8 cellular contexts compared by ENCODE assay signal in the genomic region with DNA sequence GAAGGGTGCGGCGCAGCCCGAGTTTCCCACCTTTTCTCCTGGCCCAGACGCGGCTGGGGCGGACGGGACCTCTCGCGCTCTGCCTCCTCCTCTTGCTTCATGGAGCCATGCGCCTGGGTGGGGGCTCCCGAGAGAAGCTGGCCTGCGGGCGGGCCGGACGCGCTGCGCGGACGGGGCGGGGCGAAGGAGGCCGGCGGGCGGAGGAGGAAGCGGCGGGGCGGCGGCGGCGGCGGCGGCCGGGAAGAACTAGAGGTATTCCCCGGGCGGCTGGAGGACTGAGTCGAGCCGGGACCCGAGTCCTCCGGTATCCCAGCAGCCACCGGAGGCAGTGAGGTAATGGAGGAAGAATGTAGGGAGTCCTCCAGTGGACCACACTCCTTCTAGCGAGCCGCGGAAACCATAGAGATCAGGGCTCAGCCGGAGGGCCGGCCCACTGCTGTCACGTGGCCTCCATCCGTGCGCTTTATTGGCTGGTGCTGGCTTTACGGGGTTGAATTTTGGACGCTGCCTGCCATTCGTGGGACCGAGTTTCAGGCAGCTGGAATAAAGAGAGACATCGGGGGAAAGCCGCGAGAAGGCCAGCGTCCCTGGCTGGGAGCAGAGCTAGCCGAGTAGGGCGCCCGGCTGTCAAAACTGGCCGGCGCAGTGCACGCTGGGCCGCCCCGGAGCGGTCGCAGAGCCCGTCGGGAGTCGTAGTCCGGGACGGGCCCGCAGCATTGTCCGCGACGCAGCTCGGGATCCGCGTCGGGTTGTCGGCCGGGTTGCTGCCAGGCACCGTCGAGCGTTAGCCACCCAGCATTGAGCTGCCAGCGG. TPM values are rescaled to one million over a fixed set of nuclear protein-coding genes. Genes with fewer than 3 reads are reported as not detected.
DNase-seq lines count a peak whose midpoint lies in the region; ATAC-seq, FAIRE-seq and TF ChIP-seq lines count a peak whose summit lies in the region.
"Not testable (repeated sequence)": the region's sequence is repeated elsewhere in the genome, so short reads cannot be mapped to it uniquely, and the experiment has no call there.

AMMECR1L (minus strand) TSS at position 177 of the 813 bp plus-strand sequence. CDS start 11,722 bp downstream, outside the sequence.

- TF ChIP-seq CTCF in AG04449 (IDR thresholded peaks at IDR 0.05; ENCODE audit: insufficient read depth, low read length, missing control alignments); choroid plexus epithelial cell (conservative IDR thresholded peaks at IDR 0.05; ENCODE audit: low read depth, low read length); keratinocyte (optimal IDR thresholded peaks at IDR 0.05 in 1 of 3, IDR thresholded peaks at IDR 0.05 in 1 of 3, conservative IDR thresholded peaks at IDR 0.05 in 1 of 3; ENCODE audit: extremely low read depth in 1 of 3, insufficient read depth in 2 of 3, low read length in 3 of 3); spleen (IDR thresholded peaks at IDR 0.05 in 8 of 11, conservative IDR thresholded peaks at IDR 0.05 in 3 of 11): not testable (repeated sequence)

- intact Hi-C loops in activated CD4-positive, alpha-beta T cell treated with anti-CD3 and anti-CD28 coated beads, Interleukin-2, amount 10 ng/mL, durations not matched to agents 24 days and 14 days (cut with micrococcal nuclease), result loop anchor here (2.0 to 10.0 kb wide), 2 partner anchors 143 to 209 kb away; partner anchors contain the start of genes SAP130 and UGGT1
- intact Hi-C loops in spleen (cut with DNase I; ENCODE audit: low total_unique reads), result not testable (repeated sequence)

- FAIRE-seq in keratinocyte (lab: Jason Lieb, UNC), result not testable (repeated sequence)

- not testable (repeated sequence) for H3K36me3 ChIP-seq in keratinocyte (ENCODE audit: control insufficient read depth in 2 of 2, extremely low read depth in 1 of 2, insufficient read depth in 2 of 2, low read length in 2 of 2)
- H3K36me3 ChIP-seq in spleen, result peaks cover 0 to 31% (median 9%) of the 10 kb centered on the region in 6 donors

- ATAC-seq in HG03135 (IDR thresholded peaks at IDR 0.05; ENCODE audit: unreplicated experiment), result peak; percentile 91

- peaks cover 30% of the 10 kb centered on the region for H3K36me3 Mint-ChIP-seq in activated CD4-positive, alpha-beta T cell treated with anti-CD3 and anti-CD28 coated beads, Interleukin-2, amount 10 ng/mL, durations not matched to agents 24 days and 14 days (ENCODE audit: low read depth)

- H3K4me1 Mint-ChIP-seq in activated CD4-positive, alpha-beta T cell treated with anti-CD3 and anti-CD28 coated beads, Interleukin-2, amount 10 ng/mL, durations not matched to agents 24 days and 14 days, result peaks cover 35% of the 10 kb centered on the region

- H3K27ac ChIP-seq in keratinocyte (ENCODE audit: control insufficient read depth, insufficient read depth, low read length), result peak within 1 kb of the TSS; percentile 79
- H3K27ac ChIP-seq in spleen, result peak within 1 kb of the TSS; percentile 87 to 96 (median 92)

- 0% methylated on average over 13 to 77 of the region's 85 CpGs; no CpG with 5 or more reads in 1 of the 5 donors for WGBS in spleen, 5 donors

- H3K4me3 Mint-ChIP-seq in activated CD4-positive, alpha-beta T cell treated with anti-CD3 and anti-CD28 coated beads, Interleukin-2, amount 10 ng/mL, durations not matched to agents 24 days and 14 days, result peak within 1 kb of the TSS; percentile 95

- dilution Hi-C loops in keratinocyte (cut with MboI; ENCODE audit: extremely low pct_ligation_motif_present, low sequenced_read_pairs), result not testable (repeated sequence)

- H4K20me1 ChIP-seq in keratinocyte (ENCODE audit: control insufficient read depth, extremely low read depth, insufficient read depth, low read length), result not testable (repeated sequence)

- H3K79me2 ChIP-seq in keratinocyte (ENCODE audit: control insufficient read depth, insufficient read depth, low read length), result peaks cover 51% of the 10 kb centered on the region

- DNase-seq in AG04449 (ENCODE audit: low read depth, low spot score); keratinocyte (ENCODE audit: low read depth, low spot score): not testable (repeated sequence)
- DNase-seq in NCI-H524 (lab: John Stamatoyannopoulos, UW) (peak; percentile 5 to 50), choroid plexus epithelial cell (ENCODE audit: low read depth) (peak; percentile 69), spleen (peak; percentile 96)
- peak; percentile 94 for DNase-seq in activated CD4-positive, alpha-beta T cell treated with anti-CD3 and anti-CD28 coated beads, Interleukin-2, amount 10 ng/mL, durations not matched to agents 24 days and 14 days

- not testable (repeated sequence) for H3K27me3 Mint-ChIP-seq in activated CD4-positive, alpha-beta T cell treated with anti-CD3 and anti-CD28 coated beads, Interleukin-2, amount 10 ng/mL, durations not matched to agents 24 days and 14 days

- H3K27ac Mint-ChIP-seq in activated CD4-positive, alpha-beta T cell treated with anti-CD3 and anti-CD28 coated beads, Interleukin-2, amount 10 ng/mL, durations not matched to agents 24 days and 14 days, result peak within 1 kb of the TSS; percentile 80

- in situ Hi-C loops in GM18951 (cut with MboI; ENCODE audit: low sequenced_read_pairs, unreplicated experiment), result not testable (repeated sequence)

- peak within 1 kb of the TSS; percentile 61 for H3K4me3 ChIP-seq in AG04449 (ENCODE audit: low read depth, low read length)
- peak within 1 kb of the TSS; percentile 66 for H3K4me3 ChIP-seq in choroid plexus epithelial cell (ENCODE audit: low read depth, low read length)
- peak within 1 kb of the TSS; percentile 58 to 86 (median 78) for H3K4me3 ChIP-seq in keratinocyte (ENCODE audit: control insufficient read depth in 2 of 3, extremely low read depth in 1 of 3, insufficient read depth in 2 of 3, low read depth in 1 of 3, low read length in 3 of 3)
- H3K4me3 ChIP-seq in spleen, result peak within 1 kb of the TSS; percentile 52 to 77 (median 59)

- POLR2A ChIA-PET in AG04449 (lab: Yijun Ruan, JAX), result not testable (repeated sequence)

- H3K9ac ChIP-seq in keratinocyte (ENCODE audit: control insufficient read depth, extremely low read depth, insufficient read depth, low read length), result peak within 1 kb of the TSS; percentile 73

- not testable (repeated sequence) for H3K9me1 ChIP-seq in keratinocyte (ENCODE audit: control insufficient read depth, extremely low read depth, insufficient read depth, low read length)

- H3K9me3 ChIP-seq in keratinocyte (ENCODE audit: control insufficient read depth, low read depth, low read length); spleen: not testable (repeated sequence)

- peak within 1 kb of the TSS; percentile 98 for H3K4me2 ChIP-seq in keratinocyte (ENCODE audit: control insufficient read depth, extremely low read depth, insufficient read depth, low read depth, low read length)

- TF ChIP-seq POLR2A in GM18951 (IDR thresholded peaks at IDR 0.05; ENCODE audit: extremely low read depth, insufficient read depth, insufficient read length), result peak; percentile 16
- peak in 1 of 3 donors; percentile 18 for TF ChIP-seq POLR2A in spleen (IDR thresholded peaks at IDR 0.05)

- peak within 1 kb of the TSS; percentile 71 for H2AFZ ChIP-seq in keratinocyte (ENCODE audit: control insufficient read depth, low read length)

- not testable (repeated sequence) for H3K9me3 Mint-ChIP-seq in activated CD4-positive, alpha-beta T cell treated with anti-CD3 and anti-CD28 coated beads, Interleukin-2, amount 10 ng/mL, durations not matched to agents 24 days and 14 days

- H3K4me1 ChIP-seq in keratinocyte (ENCODE audit: control insufficient read depth, extremely low read depth, insufficient read depth, low read length), result peaks cover 21% of the 10 kb centered on the region
- H3K4me1 ChIP-seq in spleen, result peaks cover 21 to 57% (median 47%) of the 10 kb centered on the region in 6 donors

- CTCF ChIA-PET in AG04449 (lab: Yijun Ruan, JAX), result not testable (repeated sequence)

- not testable (repeated sequence) for H3K27me3 ChIP-seq in keratinocyte (ENCODE audit: control insufficient read depth, extremely low read depth, insufficient read depth, low read length); spleen (replicated peaks in 1 of 7)

RNA-seq across cellular contexts. Expression of gene AMMECR1L, which starts in this region (rescaled TPM):
- total RNA-seq in activated CD4-positive, alpha-beta T cell treated with anti-CD3 and anti-CD28 coated beads, Interleukin-2, amount 10 ng/mL, durations not matched to agents 24 days and 14 days, result 20.2 and 21.0 TPM in 2 replicates
- polyA plus RNA-seq in keratinocyte, result 12.6 to 23.0 TPM (median 16.8 TPM) in 3 replicates
- 7.1 TPM for polyA plus RNA-seq in keratinocyte (2011; ENCODE audit: low read depth)
- polyA plus RNA-seq in keratinocyte (2011; cell fraction: cytosol; rRNA removed), result 15.1 and 20.8 TPM in 2 replicates
- polyA plus RNA-seq in keratinocyte (2011; cell fraction: nucleus; rRNA removed), result 37.6 and 43.4 TPM in 2 replicates
- polyA plus RNA-seq in keratinocyte (2012; ENCODE audit: low replicate concordance), result 16.1 and 16.2 TPM in 2 replicates
- 12.6 to 21.8 TPM (median 18.0 TPM) in 3 replicates for polyA minus RNA-seq in keratinocyte
- 14.4 TPM for polyA minus RNA-seq in keratinocyte (2011; cell fraction: cytosol; rRNA and poly(A)+ RNA removed)
- polyA minus RNA-seq in keratinocyte (2011; cell fraction: nucleus; rRNA and poly(A)+ RNA removed), result 21.2 and 34.1 TPM in 2 replicates
- total RNA-seq in spleen, result 10 to 100 TPM; 12.9 to 17.2 (median 15.0) TPM
- 1 to 10 TPM; 4.8 to 8.3 (median 7.7) TPM for polyA plus RNA-seq in spleen
